ENCODE assay signal across 18 cellular contexts in the genomic region with DNA sequence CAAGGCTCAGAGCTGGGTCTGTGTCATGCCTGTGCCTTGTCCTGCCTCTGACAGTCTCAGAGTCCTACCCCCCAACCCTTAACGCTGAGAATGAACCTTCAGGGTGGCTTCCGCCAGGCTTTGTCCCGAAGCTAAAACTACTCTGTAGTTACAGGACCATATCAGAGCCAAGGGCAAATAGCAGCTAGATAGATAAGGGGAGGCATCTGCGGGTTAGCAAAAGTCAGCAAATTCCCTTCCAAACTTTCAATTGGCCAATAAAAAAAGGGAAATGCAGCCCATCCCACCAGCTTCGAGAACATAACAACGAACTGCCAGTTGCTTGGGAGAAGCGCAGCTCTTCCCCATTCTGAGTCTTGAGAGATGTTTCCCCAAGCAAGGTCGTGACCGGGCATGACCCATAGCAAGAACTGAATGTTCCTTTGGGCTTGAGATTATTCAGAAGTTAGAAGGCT. TPM values are rescaled to one million over a fixed set of nuclear protein-coding genes. Genes with fewer than 3 reads are reported as not detected.
DNase-seq lines count a peak whose midpoint lies in the region; ATAC-seq and TF ChIP-seq lines count a peak whose summit lies in the region.
"Had no signal": no experiment of that assay in that cellular context is flagged by ENCODE, and none has a peak within 500 bp of the region (broad histone marks: within the 10 kb centered on the region; RNA-seq: fewer than 3 reads in every experiment).

No MANE protein-coding gene starts in this region.

- no peak for ATAC-seq in GM21737 (IDR thresholded peaks at IDR 0.05; ENCODE audit: unreplicated experiment)
- ATAC-seq in HG03280 (IDR thresholded peaks at IDR 0.05; ENCODE audit: unreplicated experiment) = no peak

- peaks cover 11% of the 10 kb centered on the region for H3K4me1 ChIP-seq in left ventricle myocardium inferior

- H3K4me1 Mint-ChIP-seq in CD14-positive monocyte = peaks cover 17% of the 10 kb centered on the region

- H3K36me3 ChIP-seq in left ventricle myocardium inferior = no peaks in the 10 kb centered on the region

- H3K27me3 ChIP-seq in left ventricle myocardium inferior (ENCODE audit: low read depth) = peaks cover 6% of the 10 kb centered on the region

- intact Hi-C loops in CD14-positive monocyte (cut with micrococcal nuclease) (no loop called here), left ventricle myocardium inferior (cut with micrococcal nuclease) (no loop called here), posterior vena cava (cut with DNase I) (no loop called here)

- H3K27me3 Mint-ChIP-seq in CD14-positive monocyte (ENCODE audit: low read depth in 3 of 3) = peaks cover 6 to 12% (median 11%) of the 10 kb centered on the region in 3 donors
- H3K27me3 Mint-ChIP-seq: activated CD4-positive, alpha-beta memory T cell treated with anti-CD3 and anti-CD28 coated beads for 36 hours had no signal

- peaks cover 0 to 2% (median 0%) of the 10 kb centered on the region in 7 donors for H3K9me3 Mint-ChIP-seq in CD14-positive monocyte
- H3K9me3 Mint-ChIP-seq: activated CD4-positive, alpha-beta memory T cell treated with anti-CD3 and anti-CD28 coated beads for 36 hours had no signal

- H3K36me3 Mint-ChIP-seq in CD14-positive monocyte = no peaks in the 10 kb centered on the region
- H3K36me3 Mint-ChIP-seq: activated CD4-positive, alpha-beta memory T cell treated with anti-CD3 and anti-CD28 coated beads for 36 hours had no signal

- TF ChIP-seq CTCF in CD14-positive monocyte (IDR thresholded peaks at IDR 0.05) (no peak), left ventricle myocardium inferior (IDR thresholded peaks at IDR 0.05; ENCODE audit: borderline replicate concordance) (no peak)

- DNase-seq in CD14-positive monocyte (ENCODE audit: low spot score) (peak; percentile 70), SKM-1 treated with dmso at 0.1 percent for 144 hours (lab: John Stamatoyannopoulos, UW; ENCODE audit: unreplicated experiment) (peak; percentile 91), left ventricle myocardium inferior (peak; percentile 63), posterior vena cava (ENCODE audit: low spot score) (peak; percentile 91), KG1 (lab: John Stamatoyannopoulos, UW) (no peak), occipital lobe (lab: John Stamatoyannopoulos, UW) (no peak)
- DNase-seq: activated CD4-positive, alpha-beta memory T cell treated with anti-CD3 and anti-CD28 coated beads for 36 hours; activated naive CD4-positive, alpha-beta T cell treated with Interleukin-2 at 50 U/mL for 16 hours; cerebellar nuclear complex; erythroblast; NCI-H2081 treated with DMSO at 0.1 percent for 48 hours; PC-9; T-helper 2 cell had no signal

- H3K27ac ChIP-seq in left ventricle myocardium inferior (replicated peaks) = peak overlapping the region; percentile 44
- H3K27ac ChIP-seq: PC-9 had no signal

- no peaks in the 10 kb centered on the region for H3K9me3 ChIP-seq in left ventricle myocardium inferior (replicated peaks)

- peak overlapping the region; percentile 50 to 73 for H3K4me3 Mint-ChIP-seq in CD14-positive monocyte
- H3K4me3 Mint-ChIP-seq: activated CD4-positive, alpha-beta memory T cell treated with anti-CD3 and anti-CD28 coated beads for 36 hours had no signal

- H3K4me3 ChIP-seq in left ventricle myocardium inferior = no peak overlapping the region
- H3K4me3 ChIP-seq: PC-9 had no signal

- peak overlapping the region; percentile 54 to 91 (median 83) for H3K27ac Mint-ChIP-seq in CD14-positive monocyte
- H3K27ac Mint-ChIP-seq: activated CD4-positive, alpha-beta memory T cell treated with anti-CD3 and anti-CD28 coated beads for 36 hours had no signal

RNA-seq across cellular contexts. Expression of a gene that starts 17.7 kb away (rescaled TPM):
- not detected for polyA plus RNA-seq in CD14-positive monocyte
- total RNA-seq in left ventricle myocardium inferior (not detected), posterior vena cava (not detected), occipital lobe (not detected)
- total RNA-seq: A673; activated CD4-positive, alpha-beta memory T cell treated with anti-CD3 and anti-CD28 coated beads for 36 hours; PC-9; skeletal muscle tissue; temporal lobe had no signal

RNA-seq across cellular contexts. Expression of a gene that starts 23.8 kb away (rescaled TPM):
- polyA plus RNA-seq in CD14-positive monocyte = not detected
- total RNA-seq in left ventricle myocardium inferior (0.49 TPM), posterior vena cava (under 1 TPM; 0.97 to 1.00 TPM), occipital lobe (not detected)
- total RNA-seq: PC-9, skeletal muscle tissue, temporal lobe had no signal

RNA-seq across cellular contexts. Expression of a gene that starts 57.1 kb away (rescaled TPM):
- polyA plus RNA-seq in CD14-positive monocyte = 1 to 10 TPM; 4.3 to 5.3 TPM
- total RNA-seq in left ventricle myocardium inferior (14.5 TPM), posterior vena cava (10 to 100 TPM; 27.0 to 29.2 TPM), occipital lobe (16.5 TPM)

Comparison
In these comparisons a context has a peak if more than half of its experiments do, and no peak if none do; other contexts are left out.
1. DNase-seq: peak in CD14-positive monocyte (single experiment), SKM-1 treated with dmso at 0.1 percent for 144 hours (single experiment), left ventricle myocardium inferior (single experiment) and posterior vena cava (single experiment); none in KG1 (single experiment) and occipital lobe (single experiment).